ENCODE assay signal across 23 cellular contexts in genomic region chr12:554001-554285, GRCh38.
DNase-seq lines count a peak whose midpoint lies in the region; ATAC-seq, FAIRE-seq and TF ChIP-seq lines count a peak whose summit lies in the region.
"Had no signal": no experiment of that assay in that cellular context is flagged by ENCODE, and none has a peak within 500 bp of the region (broad histone marks: within the 10 kb centered on the region; RNA-seq: fewer than 3 reads in every experiment).

No MANE protein-coding gene starts in this region.

- intact Hi-C loops in Caco-2 (cut with micrococcal nuclease; ENCODE audit: unreplicated experiment) = no loop called here

- H3K4me3 Mint-ChIP-seq in activated naive CD4-positive, alpha-beta T cell treated with anti-CD3 and anti-CD28 coated beads, Interleukin-2, amount 10 ng/mL, durations not matched to agents 7 days and 5 days = peak overlapping the region; percentile 40
- H3K4me3 Mint-ChIP-seq in Caco-2 (ENCODE audit: unreplicated experiment) = no peak overlapping the region
- H3K4me3 Mint-ChIP-seq in activated T-helper 17 cell treated with anti-CD3 and anti-CD28 coated beads, Interleukin-2, amount 50 U/mL, for 72 hours = peak overlapping the region; percentile 89
- peak overlapping the region; percentile 73 for H3K4me3 Mint-ChIP-seq in stimulated activated memory B cell treated with anti-CD40 and anti-IgM and Interleukin-4, amounts not matched to agents 10 μg/mL and 1 μg/mL and 100 μg/mL, for 72 hours
- H3K4me3 Mint-ChIP-seq: brain, nephron progenitor cell, type B pancreatic cell, WTC11 had no signal

- H3K4me1 Mint-ChIP-seq in activated naive CD4-positive, alpha-beta T cell treated with anti-CD3 and anti-CD28 coated beads, Interleukin-2, amount 10 ng/mL, durations not matched to agents 7 days and 5 days = peaks cover 50% of the 10 kb centered on the region
- peaks cover 18% of the 10 kb centered on the region for H3K4me1 Mint-ChIP-seq in Caco-2 (ENCODE audit: low read depth, unreplicated experiment)
- H3K4me1 Mint-ChIP-seq in activated T-helper 17 cell treated with anti-CD3 and anti-CD28 coated beads, Interleukin-2, amount 50 U/mL, for 72 hours = peaks cover 44% of the 10 kb centered on the region
- peaks cover 11% of the 10 kb centered on the region for H3K4me1 Mint-ChIP-seq in stimulated activated memory B cell treated with anti-CD40 and anti-IgM and Interleukin-4, amounts not matched to agents 10 μg/mL and 1 μg/mL and 100 μg/mL, for 72 hours
- H3K4me1 Mint-ChIP-seq: WTC11 had no signal

- no peak for FAIRE-seq in GM12892 (lab: Jason Lieb, UNC)
- FAIRE-seq: keratinocyte had no signal

- POLR2A ChIA-PET in Caco-2 (lab: Charles Lee) = no interaction called here

- no peaks in the 10 kb centered on the region for H3K27me3 ChIP-seq in Caco-2 (replicated peaks; ENCODE audit: control insufficient read depth, insufficient read depth, low read length)
- H3K27me3 ChIP-seq: hepatocyte had no signal

- no peaks in the 10 kb centered on the region for H3K36me3 ChIP-seq in Caco-2 (ENCODE audit: control insufficient read depth, insufficient read depth, low read length)

- no peak for DNase-seq in activated naive CD4-positive, alpha-beta T cell treated with anti-CD3 and anti-CD28 coated beads, Interleukin-2, amount 10 ng/mL, durations not matched to agents 7 days and 5 days
- no peak for DNase-seq in activated naive CD4-positive, alpha-beta T cell treated with Interleukin-2 at 50 U/mL for 16 hours
- DNase-seq in Caco-2 = no peak
- no peak for DNase-seq in GM12892 (ENCODE audit: insufficient read length)
- DNase-seq in kidney glomerular epithelial cell (lab: John Stamatoyannopoulos, UW) = no peak
- no peak for DNase-seq in NCI-H526 treated with DMSO at 0.1 percent for 48 hours (lab: John Stamatoyannopoulos, UW)
- DNase-seq: EL; HCEC 1CT; mesenchymal stem cell; NCI-H1092; NCI-H510A; nephron progenitor cell; stimulated activated CD4-positive, alpha-beta T cell treated with anti-CD3 and anti-CD28 coated beads, Interleukin-12 subunit alpha, Interleukin-12 subunit beta, amount 100 ng/mL, for 4 hours had no signal

- TF ChIP-seq CTCF in Caco-2 (IDR thresholded peaks at IDR 0.05; ENCODE audit: insufficient read depth in 1 of 2, low read depth in 1 of 2, low read length in 1 of 2, severe bottlenecking in 1 of 2, unreplicated experiment in 1 of 2) = no peak

- CTCF ChIA-PET in activated naive CD4-positive, alpha-beta T cell treated with anti-CD3 and anti-CD28 coated beads, Interleukin-2, amount 10 ng/mL, durations not matched to agents 7 days and 5 days (lab: Charles Lee) = interaction anchor here (0.6 kb wide), 1 partner anchor 16 kb away, joined by 3 read pairs; no protein-coding TSS in a partner anchor
- CTCF ChIA-PET in Caco-2 (lab: Charles Lee) = interaction anchor here (0.7 to 0.8 kb wide), 2 partner anchors 22 to 88 kb away, joined by 3 to 12 read pairs; no protein-coding TSS in a partner anchor

- no peaks in the 10 kb centered on the region for H3K9me3 ChIP-seq in Caco-2

- ATAC-seq in activated T-helper 17 cell treated with anti-CD3 and anti-CD28 coated beads, Interleukin-2, amount 50 U/mL, for 72 hours (replicated peaks) = no peak
- ATAC-seq in stimulated activated memory B cell treated with anti-CD40 and anti-IgM and Interleukin-4, amounts not matched to agents 10 μg/mL and 1 μg/mL and 100 μg/mL, for 72 hours = no peak
- ATAC-seq: Right ventricle myocardium inferior, WTC11 had no signal

- peaks cover 2% of the 10 kb centered on the region for H3K36me3 Mint-ChIP-seq in activated naive CD4-positive, alpha-beta T cell treated with anti-CD3 and anti-CD28 coated beads, Interleukin-2, amount 10 ng/mL, durations not matched to agents 7 days and 5 days
- peaks cover 66% of the 10 kb centered on the region for H3K36me3 Mint-ChIP-seq in Caco-2 (ENCODE audit: insufficient read depth, unreplicated experiment)
- H3K36me3 Mint-ChIP-seq in activated T-helper 17 cell treated with anti-CD3 and anti-CD28 coated beads, Interleukin-2, amount 50 U/mL, for 72 hours (ENCODE audit: low read depth) = peaks cover 16% of the 10 kb centered on the region
- peaks cover 3% of the 10 kb centered on the region for H3K36me3 Mint-ChIP-seq in stimulated activated memory B cell treated with anti-CD40 and anti-IgM and Interleukin-4, amounts not matched to agents 10 μg/mL and 1 μg/mL and 100 μg/mL, for 72 hours
- H3K36me3 Mint-ChIP-seq: activated naive CD4-positive, alpha-beta T cell treated with anti-CD3 and anti-CD28 coated beads, Interleukin-2, amount 50 U/mL, for 24 hours had no signal

- H3K27me3 Mint-ChIP-seq in activated naive CD4-positive, alpha-beta T cell treated with anti-CD3 and anti-CD28 coated beads, Interleukin-2, amount 10 ng/mL, durations not matched to agents 7 days and 5 days = peaks cover 63% of the 10 kb centered on the region
- H3K27me3 Mint-ChIP-seq in Caco-2 (ENCODE audit: insufficient read depth, unreplicated experiment) = no peaks in the 10 kb centered on the region
- H3K27me3 Mint-ChIP-seq in activated T-helper 17 cell treated with anti-CD3 and anti-CD28 coated beads, Interleukin-2, amount 50 U/mL, for 72 hours = no peaks in the 10 kb centered on the region
- peaks cover 46% of the 10 kb centered on the region for H3K27me3 Mint-ChIP-seq in stimulated activated memory B cell treated with anti-CD40 and anti-IgM and Interleukin-4, amounts not matched to agents 10 μg/mL and 1 μg/mL and 100 μg/mL, for 72 hours
- H3K27me3 Mint-ChIP-seq: activated naive CD4-positive, alpha-beta T cell treated with anti-CD3 and anti-CD28 coated beads, Interleukin-2, amount 50 U/mL, for 24 hours; brain had no signal

- TF ChIP-seq POLR2A in GM12892 (IDR thresholded peaks at IDR 0.05; ENCODE audit: low read depth, low read length) = no peak

- BruUV-seq in Caco-2 (replicated peaks; lab: Mats Ljungman, UMichigan) = no TSS peak

- H3K4me1 ChIP-seq in Caco-2 = no peaks in the 10 kb centered on the region

- no peaks in the 10 kb centered on the region for H3K9me3 Mint-ChIP-seq in activated naive CD4-positive, alpha-beta T cell treated with anti-CD3 and anti-CD28 coated beads, Interleukin-2, amount 10 ng/mL, durations not matched to agents 7 days and 5 days
- H3K9me3 Mint-ChIP-seq in Caco-2 (ENCODE audit: unreplicated experiment) = no peaks in the 10 kb centered on the region
- H3K9me3 Mint-ChIP-seq in activated T-helper 17 cell treated with anti-CD3 and anti-CD28 coated beads, Interleukin-2, amount 50 U/mL, for 72 hours = no peaks in the 10 kb centered on the region
- H3K9me3 Mint-ChIP-seq in stimulated activated memory B cell treated with anti-CD40 and anti-IgM and Interleukin-4, amounts not matched to agents 10 μg/mL and 1 μg/mL and 100 μg/mL, for 72 hours = no peaks in the 10 kb centered on the region
- H3K9me3 Mint-ChIP-seq: activated naive CD4-positive, alpha-beta T cell treated with anti-CD3 and anti-CD28 coated beads, Interleukin-2, amount 50 U/mL, for 24 hours; nephron progenitor cell; type B pancreatic cell had no signal

- H3K4me3 ChIP-seq in Caco-2 (ENCODE audit: low read depth, low read length) = no peak overlapping the region
- H3K4me3 ChIP-seq: coronary artery, hepatocyte had no signal

- peak overlapping the region; percentile 71 for H3K27ac Mint-ChIP-seq in activated naive CD4-positive, alpha-beta T cell treated with anti-CD3 and anti-CD28 coated beads, Interleukin-2, amount 10 ng/mL, durations not matched to agents 7 days and 5 days
- H3K27ac Mint-ChIP-seq in Caco-2 (ENCODE audit: unreplicated experiment) = peak overlapping the region; percentile 18
- H3K27ac Mint-ChIP-seq in activated T-helper 17 cell treated with anti-CD3 and anti-CD28 coated beads, Interleukin-2, amount 50 U/mL, for 72 hours = peak overlapping the region; percentile 90
- H3K27ac Mint-ChIP-seq in stimulated activated memory B cell treated with anti-CD40 and anti-IgM and Interleukin-4, amounts not matched to agents 10 μg/mL and 1 μg/mL and 100 μg/mL, for 72 hours = peak overlapping the region; percentile 43
- H3K27ac Mint-ChIP-seq: brain, nephron progenitor cell, type B pancreatic cell, WTC11 had no signal

Comparison
In these comparisons a context has a peak if more than half of its experiments do, and no peak if none do; other contexts are left out.
1. H3K27ac Mint-ChIP-seq: peak in every context shown above with its lines; median percentile 90 in activated T-helper 17 cell treated with anti-CD3 and anti-CD28 coated beads, Interleukin-2, amount 50 U/mL, for 72 hours; 71 in activated naive CD4-positive, alpha-beta T cell treated with anti-CD3 and anti-CD28 coated beads, Interleukin-2, amount 10 ng/mL, durations not matched to agents 7 days and 5 days; 43 in stimulated activated memory B cell treated with anti-CD40 and anti-IgM and Interleukin-4, amounts not matched to agents 10 μg/mL and 1 μg/mL and 100 μg/mL, for 72 hours; 18 in Caco-2.